ENCODE assay signal across 16 cellular contexts in the genomic region with DNA sequence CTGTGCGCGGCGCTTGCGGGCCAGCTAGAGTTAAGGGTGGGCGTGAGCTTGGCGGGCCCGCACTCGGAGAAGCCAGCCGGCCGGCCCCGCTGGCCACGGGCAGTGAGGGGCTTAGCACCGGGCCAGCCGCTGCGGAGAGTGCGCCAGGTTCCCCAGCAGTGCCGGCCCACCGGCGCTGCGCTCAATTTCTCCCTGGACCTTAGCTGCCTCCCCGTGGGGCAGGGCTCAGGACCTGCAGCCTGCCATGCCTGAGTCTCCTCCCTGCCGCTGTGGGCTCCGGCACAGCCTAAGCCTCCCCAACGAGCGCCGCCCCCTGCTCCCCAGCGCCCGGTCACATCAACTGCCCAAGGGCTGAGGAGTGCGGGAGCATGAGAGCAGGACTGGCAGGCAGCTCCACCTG. TPM values are rescaled to one million over a fixed set of nuclear protein-coding genes. Genes with fewer than 3 reads are reported as not detected.
DNase-seq lines count a peak whose midpoint lies in the region; ATAC-seq and TF ChIP-seq lines count a peak whose summit lies in the region.
"Had no signal": no experiment of that assay in that cellular context is flagged by ENCODE, and none has a peak within 500 bp of the region (broad histone marks: within the 10 kb centered on the region; RNA-seq: fewer than 3 reads in every experiment).

No MANE protein-coding gene starts in this region.

- H3K4me3 ChIP-seq in right atrium auricular region (no peak overlapping the region), iPS-18c (ENCODE audit: insufficient read depth, low read depth, low read length) (peak overlapping the region; percentile 3; the same call in 1 of the 2 replicates)
- H3K4me3 ChIP-seq: BLaER1, GM23248 had no signal

- H3K27ac ChIP-seq in right atrium auricular region: no peak overlapping the region
- H3K27ac ChIP-seq: BLaER1, GM23248 had no signal

- H3K36me3 ChIP-seq in right atrium auricular region: no peaks in the 10 kb centered on the region
- H3K36me3 ChIP-seq: BLaER1 had no signal

- no peaks in the 10 kb centered on the region for H3K27me3 ChIP-seq in right atrium auricular region
- H3K27me3 ChIP-seq: BLaER1 had no signal

- intact Hi-C loops in Right ventricle myocardium inferior (cut with DNase I): no loop called here

- H3K9me3 ChIP-seq in right atrium auricular region (no peaks in the 10 kb centered on the region), iPS-18c (ENCODE audit: control insufficient read depth, insufficient read depth, low read length) (no peaks in the 10 kb centered on the region)
- H3K9me3 ChIP-seq: BLaER1, Caco-2 had no signal

- no peak for TF ChIP-seq CTCF in right atrium auricular region (IDR thresholded peaks at IDR 0.05)

- no peak for ATAC-seq in Right ventricle myocardium inferior

- DNase-seq in Right ventricle myocardium inferior (ENCODE audit: missing footprints): peak; percentile 57
- no peak for DNase-seq in right atrium auricular region (ENCODE audit: low spot score)
- DNase-seq in NCI-H2227 (lab: John Stamatoyannopoulos, UW; ENCODE audit: unreplicated experiment): peak; percentile 45
- no peak for DNase-seq in NCI-H1694 treated with DMSO at 0.1 percent for 48 hours (lab: John Stamatoyannopoulos, UW)
- no peak for DNase-seq in HT-29 (ENCODE audit: low spot score)
- no peak for DNase-seq in H4 (ENCODE audit: low spot score)
- DNase-seq: 8988T; AML-193; Caco-2; CD8-positive, alpha-beta memory T cell; DND-41; GM23248; HCEC 1CT; HFFc6 had no signal

- peaks cover 0 to 5% of the 10 kb centered on the region in 2 donors for H3K4me1 ChIP-seq in right atrium auricular region
- H3K4me1 ChIP-seq: Caco-2 had no signal

RNA-seq across cellular contexts. Expression of a gene that starts 5.2 kb away (rescaled TPM):
- 22.4 TPM for total RNA-seq in Right ventricle myocardium inferior
- 10 to 100 TPM; 13.2 to 33.5 TPM for total RNA-seq in right atrium auricular region
- 73.9 and 74.0 TPM in 2 replicates for total RNA-seq in HT-29 (2014; rRNA removed; shearing (Covaris generic))
- 59.5 and 74.2 TPM in 2 replicates for total RNA-seq in H4 (2014; rRNA removed; shearing (Covaris generic))

RNA-seq across cellular contexts. Expression of a gene that starts 10.1 kb away (rescaled TPM):
- total RNA-seq in Right ventricle myocardium inferior: 16.7 TPM
- 10 to 100 TPM; 28.7 to 38.2 TPM for total RNA-seq in right atrium auricular region
- total RNA-seq in HT-29 (2014; rRNA removed; shearing (Covaris generic)): 13.2 and 19.0 TPM in 2 replicates
- 6.1 and 7.6 TPM in 2 replicates for total RNA-seq in H4 (2014; rRNA removed; shearing (Covaris generic))

RNA-seq across cellular contexts. Expression of a gene that starts 22.4 kb away (rescaled TPM):
- total RNA-seq in Right ventricle myocardium inferior (0.19 TPM), right atrium auricular region (1 to 10 TPM in 1 of 2 donors, under 1 TPM in 1; 0.33 to 1.7 TPM)
- total RNA-seq in HT-29 (2014; rRNA removed; shearing (Covaris generic)): 7.8 and 8.1 TPM in 2 replicates
- total RNA-seq in H4 (2014; rRNA removed; shearing (Covaris generic)): not detected in 2 replicates
- total RNA-seq: GM23248, HFFc6 had no signal

RNA-seq across cellular contexts. Expression of a gene that starts 38.7 kb away (rescaled TPM):
- 5.0 TPM for total RNA-seq in Right ventricle myocardium inferior
- 1 to 10 TPM; 4.0 to 9.1 TPM for total RNA-seq in right atrium auricular region
- total RNA-seq in HT-29 (2014; rRNA removed; shearing (Covaris generic)): 14.2 and 22.1 TPM in 2 replicates
- total RNA-seq in H4 (2014; rRNA removed; shearing (Covaris generic)): 0.56 and 1.8 TPM in 2 replicates

RNA-seq across cellular contexts. Expression of a gene that starts 50.3 kb away (rescaled TPM):
- total RNA-seq in Right ventricle myocardium inferior: 0.05 TPM
- total RNA-seq in right atrium auricular region: 1 to 10 TPM in 1 of 2 donors, under 1 TPM in 1; 0.11 to 1.1 TPM
- not detected in 2 replicates for total RNA-seq in HT-29 (2014; rRNA removed; shearing (Covaris generic))
- not detected in 2 replicates for total RNA-seq in H4 (2014; rRNA removed; shearing (Covaris generic))
- total RNA-seq: CD8-positive, alpha-beta memory T cell; GM23248; HFFc6 had no signal

Comparison
In these comparisons a context has a peak if more than half of its experiments do, and no peak if none do; other contexts are left out.
1. DNase-seq: peak in Right ventricle myocardium inferior (single experiment) and NCI-H2227 (single experiment); none in right atrium auricular region (single experiment), NCI-H1694 treated with DMSO at 0.1 percent for 48 hours (single experiment), HT-29 (single experiment) and H4 (single experiment).